ENCODE assay signal across 21 cellular contexts in genomic region chr3:110077093-110077492, GRCh38.
DNase-seq lines count a peak whose midpoint lies in the region; ATAC-seq, FAIRE-seq and TF ChIP-seq lines count a peak whose summit lies in the region.
"Had no signal": no experiment of that assay in that cellular context is flagged by ENCODE, and none has a peak within 500 bp of the region (broad histone marks: within the 10 kb centered on the region; RNA-seq: fewer than 3 reads in every experiment).

No MANE protein-coding gene starts in this region.

- DNase-seq in RCC 7860 (ENCODE audit: low spot score) (no peak), GF-D8 (lab: John Stamatoyannopoulos, UW) (no peak), NCI-H524 treated with DMSO at 0.1 percent for 48 hours (lab: John Stamatoyannopoulos, UW) (no peak)
- no peak for DNase-seq in stimulated activated CD4-positive, alpha-beta T cell treated with anti-CD3 and anti-CD28 coated beads, Interleukin-4, amount 100 ng/mL, for 4 hours
- DNase-seq: 8988T; Caco-2; CD4-positive, alpha-beta memory T cell; DMS 273 treated with DMSO at 0.1 percent for 48 hours; DND-41; KG1; NCI-H1092; NCI-H1436; NCI-H187 treated with DMSO at 0.1 percent for 48 hours; NCI-H2107; NCI-H748 treated with DMSO at 0.1 percent for 48 hours; SIG-M5; SK-N-SH had no signal

- peak; percentile 57 for FAIRE-seq in RCC 7860 (lab: Jason Lieb, UNC)

- no peak for TF ChIP-seq POLR2A in GM18505 (IDR thresholded peaks at IDR 0.05; ENCODE audit: borderline replicate concordance, extremely low read depth, insufficient read depth, insufficient read length)

- ATAC-seq in GM18505 (IDR thresholded peaks at IDR 0.05; ENCODE audit: unreplicated experiment) (peak; percentile 52), GM18909 (IDR thresholded peaks at IDR 0.05; ENCODE audit: poor library complexity, unreplicated experiment) (peak; percentile 48), HG02938 (IDR thresholded peaks at IDR 0.05; ENCODE audit: unreplicated experiment) (peak; percentile 79), GM21737 (IDR thresholded peaks at IDR 0.05; ENCODE audit: unreplicated experiment) (no peak)
